ENCODE assay signal across 13 cellular contexts in genomic region chr11:390175-390574, GRCh38. TPM values are rescaled to one million over a fixed set of nuclear protein-coding genes. Genes with fewer than 3 reads are reported as not detected.
DNase-seq lines count a peak whose midpoint lies in the region; TF ChIP-seq lines count a peak whose summit lies in the region.
"Had no signal": no experiment of that assay in that cellular context is flagged by ENCODE, and none has a peak within 500 bp of the region (broad histone marks: within the 10 kb centered on the region; RNA-seq: fewer than 3 reads in every experiment).

No MANE protein-coding gene starts in this region.

- H3K79me2 ChIP-seq in MM.1S (ENCODE audit: low read length): no peaks in the 10 kb centered on the region

- no peaks in the 10 kb centered on the region for H3K9me2 ChIP-seq in MM.1S (replicated peaks; ENCODE audit: insufficient read depth, low read length)

- H2AFZ ChIP-seq in MM.1S (ENCODE audit: low read length): no peak overlapping the region

- WGBS in esophagus squamous epithelium, 2 donors: 20 to 40% methylated on average over 1 to 2 of the region's 11 CpGs

- H3K4me2 ChIP-seq in MM.1S (ENCODE audit: low read depth, low read length): no peak overlapping the region

- peaks cover 76% of the 10 kb centered on the region for H3K27me3 ChIP-seq in MM.1S (replicated peaks; ENCODE audit: insufficient read depth, low read length)
- peaks cover 0 to 22% (median 0%) of the 10 kb centered on the region in 4 donors for H3K27me3 ChIP-seq in esophagus squamous epithelium
- H3K27me3 ChIP-seq: thyroid gland had no signal

- peak; percentile 33 for TF ChIP-seq CTCF in MM.1S (IDR thresholded peaks at IDR 0.05; ENCODE audit: low read length)
- TF ChIP-seq CTCF in esophagus squamous epithelium (IDR thresholded peaks at IDR 0.05): peak in 4 of 6 experiments; percentile 9 to 31 (median 12)

- H3F3A ChIP-seq in MM.1S (ENCODE audit: insufficient read depth, low read length): no peaks in the 10 kb centered on the region

- no peak for TF ChIP-seq POLR2A in esophagus squamous epithelium (IDR thresholded peaks at IDR 0.05)
- no peak for TF ChIP-seq POLR2A in erythroblast (IDR thresholded peaks at IDR 0.05; ENCODE audit: low read length)

- no peaks in the 10 kb centered on the region for H3K4me1 ChIP-seq in MM.1S (ENCODE audit: low read length)
- H3K4me1 ChIP-seq in esophagus squamous epithelium: peaks cover 0 to 21% (median 5%) of the 10 kb centered on the region in 3 donors

- H3K9ac ChIP-seq in MM.1S (ENCODE audit: low read length): no peak overlapping the region

- H3K4me3 ChIP-seq in MM.1S (ENCODE audit: low read length): no peak overlapping the region
- no peak overlapping the region for H3K4me3 ChIP-seq in esophagus squamous epithelium
- H3K4me3 ChIP-seq: esophagus muscularis mucosa, thyroid gland had no signal

- H3K9me3 ChIP-seq in MM.1S (replicated peaks; ENCODE audit: insufficient read depth, low read length) (no peaks in the 10 kb centered on the region), esophagus squamous epithelium (peaks cover 0 to 10% (median 0%) of the 10 kb centered on the region in 3 donors)
- H3K9me3 ChIP-seq: thyroid gland had no signal

- no peaks in the 10 kb centered on the region for H3K36me3 ChIP-seq in MM.1S (replicated peaks; ENCODE audit: insufficient read depth, low read length)
- no peaks in the 10 kb centered on the region for H3K36me3 ChIP-seq in esophagus squamous epithelium
- H3K36me3 ChIP-seq: esophagus muscularis mucosa, thyroid gland had no signal

- CTCF ChIA-PET in HEK293T (lab: Yijun Ruan, JAX): no interaction called here

- DNase-seq in DMS53 (lab: John Stamatoyannopoulos, UW) (peak; percentile 94), MM.1S (no peak), esophagus squamous epithelium (lab: John Stamatoyannopoulos, UW) (no peak), erythroblast (lab: John Stamatoyannopoulos, UW) (no peak), HEK293T (ENCODE audit: extremely low spot score) (no peak)
- no peak for DNase-seq in stimulated activated CD4-positive, alpha-beta T cell treated with anti-CD3 and anti-CD28 coated beads, Interleukin-4, amount 100 ng/mL, for 4 hours
- DNase-seq: activated naive CD4-positive, alpha-beta T cell treated with Interleukin-2 at 50 U/mL for 16 hours; CD4-positive, alpha-beta T cell; KG1; occipital lobe; SHP77 treated with DMSO at 0.1 percent for 48 hours; thyroid gland had no signal

- no peaks in the 10 kb centered on the region for H4K20me1 ChIP-seq in MM.1S (ENCODE audit: insufficient read depth, low read length)

- POLR2A ChIA-PET in HEK293T (lab: Yijun Ruan, JAX): no interaction called here

- intact Hi-C loops in esophagus squamous epithelium (cut with DNase I): no loop called here

- no peak overlapping the region for H3K27ac ChIP-seq in MM.1S (ENCODE audit: low read length)
- no peak overlapping the region for H3K27ac ChIP-seq in esophagus squamous epithelium
- H3K27ac ChIP-seq: esophagus muscularis mucosa, thyroid gland had no signal

TF ChIP-seq in HEK293T, 16 proteins besides CTCF, POLR2A, EP300 and RAD21:
- TF ChIP-seq ELF4 (IDR thresholded peaks at IDR 0.05) (no peak), FOXK2 (IDR thresholded peaks at IDR 0.05) (no peak), LEF1 (IDR thresholded peaks at IDR 0.05; ENCODE audit: borderline replicate concordance) (no peak), CTBP1 (IDR thresholded peaks at IDR 0.05; ENCODE audit: borderline replicate concordance) (no peak)

RNA-seq across cellular contexts. Expression of gene PKP3, which starts 3.8 kb away (rescaled TPM):
- total RNA-seq in esophagus squamous epithelium: 1,000 to 10,000 TPM in 1 of 4 donors, 100 to 1,000 TPM in 3; 314 to 1,016 (median 520) TPM

RNA-seq across cellular contexts. Expression of gene B4GALNT4, which starts 20.9 kb away (rescaled TPM):
- total RNA-seq in esophagus squamous epithelium: 1 to 10 TPM in 3 of 4 donors, under 1 TPM in 1; 0.97 to 7.9 (median 3.3) TPM

RNA-seq across cellular contexts. Expression of gene SIGIRR, which starts 24.6 kb away (rescaled TPM):
- 10 to 100 TPM; 15.5 to 35.1 (median 16.1) TPM for total RNA-seq in esophagus squamous epithelium

RNA-seq across cellular contexts. Expression of gene ANO9, which starts 51.6 kb away (rescaled TPM):
- 10 to 100 TPM; 11.0 to 22.1 (median 16.2) TPM for total RNA-seq in esophagus squamous epithelium
- total RNA-seq: occipital lobe had no signal

RNA-seq across cellular contexts. Expression of gene PTDSS2, which starts 59.9 kb away (rescaled TPM):
- 10 to 100 TPM; 15.8 to 34.3 (median 22.8) TPM for total RNA-seq in esophagus squamous epithelium
